8 cellular contexts compared by ENCODE assay signal in genomic region chr10:118594392-118595063, GRCh38. TPM values are rescaled to one million over a fixed set of nuclear protein-coding genes. Genes with fewer than 3 reads are reported as not detected.
A peak's percentile ranks its signal among the peaks of the same experiment; 100 is the strongest.
DNase-seq lines count a peak whose midpoint lies in the region; ATAC-seq and TF ChIP-seq lines count a peak whose summit lies in the region.

No MANE protein-coding gene starts in this region.

- H3K4me3 ChIP-seq in LNCaP clone FGC (ENCODE audit: low read depth, low read length) (no peak overlapping the region), ascending aorta (no peak overlapping the region), iPS-20b (ENCODE audit: low read length) (peak overlapping the region; percentile 62; the same call in 1 of the 2 replicates)

- ATAC-seq in GM19395 (IDR thresholded peaks at IDR 0.05; ENCODE audit: unreplicated experiment) (no peak), HG03196 (IDR thresholded peaks at IDR 0.05; ENCODE audit: unreplicated experiment) (no peak)

- TF ChIP-seq CTCF in LNCaP clone FGC (IDR thresholded peaks at IDR 0.05; ENCODE audit: control insufficient read depth, extremely low read depth, insufficient read depth) (peak; percentile 12; the same call in 1 of the 2 replicates), ascending aorta (IDR thresholded peaks at IDR 0.05) (peak in 2 of 3 experiments; percentile 6 to 11)

- H3K9me3 ChIP-seq in ascending aorta (no peaks in the 10 kb centered on the region), iPS-20b (ENCODE audit: insufficient read depth, low read depth, low read length) (no peaks in the 10 kb centered on the region)

- H3K27me3 ChIP-seq in ascending aorta (peaks cover 26% of the 10 kb centered on the region), iPS-20b (ENCODE audit: insufficient read depth, low read length) (peaks cover 62% of the 10 kb centered on the region)

- intact Hi-C loops in ascending aorta (cut with DNase I): no loop called here

- H3K9ac ChIP-seq in iPS-20b (ENCODE audit: low read depth, low read length): no peak overlapping the region

- no peak overlapping the region for H3K27ac ChIP-seq in ascending aorta
- no peak overlapping the region for H3K27ac ChIP-seq in iPS-20b (ENCODE audit: low read length)

- peak; percentile 78 for DNase-seq in 8988T
- DNase-seq in LNCaP clone FGC (ENCODE audit: low read depth): no peak
- no peak for DNase-seq in ascending aorta (ENCODE audit: low spot score in 2 of 2)
- DNase-seq in stimulated activated CD4-positive, alpha-beta T cell treated with anti-CD3 and anti-CD28 coated beads, TNF-alpha, amount 100 ng/mL, for 1 hour (ENCODE audit: low read depth in 3 of 3, low spot score in 1 of 3): peak in 2 of 3 donors; percentile 5 to 8
- DNase-seq in cerebellar nuclear complex (lab: John Stamatoyannopoulos, UW): no peak

- no peaks in the 10 kb centered on the region for H3K4me1 ChIP-seq in ascending aorta
- H3K4me1 ChIP-seq in iPS-20b (ENCODE audit: insufficient read depth, low read length): peaks cover 4% of the 10 kb centered on the region; the same call in 1 of the 2 replicates

- H3K36me3 ChIP-seq in ascending aorta (no peaks in the 10 kb centered on the region), iPS-20b (ENCODE audit: insufficient read depth, low read depth, low read length) (no peaks in the 10 kb centered on the region)

RNA-seq across cellular contexts. Expression of gene PRLHR, which starts 0.9 kb away (rescaled TPM):
- total RNA-seq in ascending aorta: not detected

Comparison
In these comparisons a context has a peak if more than half of its experiments do, and no peak if none do; other contexts are left out.
1. DNase-seq: peak in 8988T (single experiment) and stimulated activated CD4-positive, alpha-beta T cell treated with anti-CD3 and anti-CD28 coated beads, TNF-alpha, amount 100 ng/mL, for 1 hour (2 of 3); none in LNCaP clone FGC (single experiment), ascending aorta (0 of 2) and cerebellar nuclear complex (0 of 2).